In the genomic region with DNA sequence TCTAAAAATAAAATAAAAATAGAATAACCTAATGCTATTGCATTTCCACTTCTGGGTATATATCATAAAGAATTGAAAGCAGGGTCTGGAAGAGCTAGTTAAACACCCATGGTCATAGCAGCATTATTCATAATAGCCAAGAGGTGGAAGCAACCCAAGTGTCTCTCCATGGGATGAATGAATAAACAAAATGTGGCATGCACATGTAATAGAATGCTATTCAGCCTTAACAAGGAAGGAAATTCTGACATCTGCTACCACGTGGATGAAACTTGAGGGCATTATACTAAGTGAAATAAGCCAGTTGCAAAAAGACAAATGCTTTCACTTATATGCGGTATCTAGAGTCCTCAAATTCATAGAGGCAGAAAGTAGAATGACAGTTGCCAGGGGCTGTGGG, we compare ENCODE assay signal across 2 cellular contexts.
TF ChIP-seq lines count a peak whose summit lies in the region.

No MANE protein-coding gene starts in this region.

TF ChIP-seq in SK-N-SH treated with all-trans-retinoic acid at 6 μM for 48 hours, 23 proteins besides CTCF, POLR2A, EP300 and RAD21:
- TF ChIP-seq, protein P1, sequence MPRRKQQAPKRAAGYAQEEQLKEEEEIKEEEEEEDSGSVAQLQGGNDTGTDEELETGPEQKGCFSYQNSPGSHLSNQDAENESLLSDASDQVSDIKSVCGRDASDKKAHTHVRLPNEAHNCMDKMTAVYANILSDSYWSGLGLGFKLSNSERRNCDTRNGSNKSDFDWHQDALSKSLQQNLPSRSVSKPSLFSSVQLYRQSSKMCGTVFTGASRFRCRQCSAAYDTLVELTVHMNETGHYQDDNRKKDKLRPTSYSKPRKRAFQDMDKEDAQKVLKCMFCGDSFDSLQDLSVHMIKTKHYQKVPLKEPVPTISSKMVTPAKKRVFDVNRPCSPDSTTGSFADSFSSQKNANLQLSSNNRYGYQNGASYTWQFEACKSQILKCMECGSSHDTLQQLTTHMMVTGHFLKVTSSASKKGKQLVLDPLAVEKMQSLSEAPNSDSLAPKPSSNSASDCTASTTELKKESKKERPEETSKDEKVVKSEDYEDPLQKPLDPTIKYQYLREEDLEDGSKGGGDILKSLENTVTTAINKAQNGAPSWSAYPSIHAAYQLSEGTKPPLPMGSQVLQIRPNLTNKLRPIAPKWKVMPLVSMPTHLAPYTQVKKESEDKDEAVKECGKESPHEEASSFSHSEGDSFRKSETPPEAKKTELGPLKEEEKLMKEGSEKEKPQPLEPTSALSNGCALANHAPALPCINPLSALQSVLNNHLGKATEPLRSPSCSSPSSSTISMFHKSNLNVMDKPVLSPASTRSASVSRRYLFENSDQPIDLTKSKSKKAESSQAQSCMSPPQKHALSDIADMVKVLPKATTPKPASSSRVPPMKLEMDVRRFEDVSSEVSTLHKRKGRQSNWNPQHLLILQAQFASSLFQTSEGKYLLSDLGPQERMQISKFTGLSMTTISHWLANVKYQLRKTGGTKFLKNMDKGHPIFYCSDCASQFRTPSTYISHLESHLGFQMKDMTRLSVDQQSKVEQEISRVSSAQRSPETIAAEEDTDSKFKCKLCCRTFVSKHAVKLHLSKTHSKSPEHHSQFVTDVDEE (CRISPR knock-in tag; IDR thresholded peaks at IDR 0.05) = no peak
- TF ChIP-seq GLIS3 (CRISPR knock-in tag; IDR thresholded peaks at IDR 0.05) = no peak
- no peak for TF ChIP-seq ZFP3 (CRISPR knock-in tag; IDR thresholded peaks at IDR 0.05)
- TF ChIP-seq ZFP30 (CRISPR knock-in tag; IDR thresholded peaks at IDR 0.05) = no peak
- TF ChIP-seq, protein P2, sequence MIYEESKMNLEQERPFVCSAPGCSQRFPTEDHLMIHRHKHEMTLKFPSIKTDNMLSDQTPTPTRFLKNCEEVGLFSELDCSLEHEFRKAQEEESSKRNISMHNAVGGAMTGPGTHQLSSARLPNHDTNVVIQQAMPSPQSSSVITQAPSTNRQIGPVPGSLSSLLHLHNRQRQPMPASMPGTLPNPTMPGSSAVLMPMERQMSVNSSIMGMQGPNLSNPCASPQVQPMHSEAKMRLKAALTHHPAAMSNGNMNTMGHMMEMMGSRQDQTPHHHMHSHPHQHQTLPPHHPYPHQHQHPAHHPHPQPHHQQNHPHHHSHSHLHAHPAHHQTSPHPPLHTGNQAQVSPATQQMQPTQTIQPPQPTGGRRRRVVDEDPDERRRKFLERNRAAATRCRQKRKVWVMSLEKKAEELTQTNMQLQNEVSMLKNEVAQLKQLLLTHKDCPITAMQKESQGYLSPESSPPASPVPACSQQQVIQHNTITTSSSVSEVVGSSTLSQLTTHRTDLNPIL (CRISPR knock-in tag; IDR thresholded peaks at IDR 0.05; ENCODE audit: low read depth) = no peak
- TF ChIP-seq ZNF8 (CRISPR knock-in tag; IDR thresholded peaks at IDR 0.05) = no peak
- no peak for TF ChIP-seq BACH2 (CRISPR knock-in tag; IDR thresholded peaks at IDR 0.05; ENCODE audit: borderline replicate concordance)

TF ChIP-seq in SK-N-SH, 30 proteins besides CTCF, POLR2A, EP300 and RAD21 (continued from another document):
- TF ChIP-seq GABPA (IDR thresholded peaks at IDR 0.05; ENCODE audit: low read depth) (no peak), NRF1 (IDR thresholded peaks at IDR 0.05; ENCODE audit: low read depth, low read length) (no peak), CHD2 (IDR thresholded peaks at IDR 0.05; ENCODE audit: low read length, partially characterized antibody) (no peak), GATA2 (CRISPR knock-in tag; IDR thresholded peaks at IDR 0.05) (no peak), YY1 (IDR thresholded peaks at IDR 0.05; ENCODE audit: low read depth) (no peak), NFIC (IDR thresholded peaks at IDR 0.05; ENCODE audit: borderline replicate concordance) (no peak), TEAD4 (IDR thresholded peaks at IDR 0.05; ENCODE audit: borderline replicate concordance, insufficient read depth) (no peak), JUND (IDR thresholded peaks at IDR 0.05) (no peak), SIN3A (IDR thresholded peaks at IDR 0.05; ENCODE audit: borderline replicate concordance, low read depth, low read length) (no peak), MXI1 (IDR thresholded peaks at IDR 0.05; ENCODE audit: low read depth, low read length) (no peak), TCF12 (IDR thresholded peaks at IDR 0.05) (no peak), EZH2phosphoT487 (IDR thresholded peaks at IDR 0.05; ENCODE audit: borderline replicate concordance, low read depth) (no peak), FOXM1 (IDR thresholded peaks at IDR 0.05; ENCODE audit: low read depth) (no peak), RXRA (IDR thresholded peaks at IDR 0.05; ENCODE audit: borderline replicate concordance, low read depth) (no peak), ELF1 (IDR thresholded peaks at IDR 0.05) (no peak), FOXJ3 (CRISPR knock-in tag; IDR thresholded peaks at IDR 0.05) (no peak)
- TF ChIP-seq, protein P3, sequence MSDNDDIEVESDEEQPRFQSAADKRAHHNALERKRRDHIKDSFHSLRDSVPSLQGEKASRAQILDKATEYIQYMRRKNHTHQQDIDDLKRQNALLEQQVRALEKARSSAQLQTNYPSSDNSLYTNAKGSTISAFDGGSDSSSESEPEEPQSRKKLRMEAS (IDR thresholded peaks at IDR 0.05; ENCODE audit: low read depth) = no peak
- TF ChIP-seq, protein P4, sequence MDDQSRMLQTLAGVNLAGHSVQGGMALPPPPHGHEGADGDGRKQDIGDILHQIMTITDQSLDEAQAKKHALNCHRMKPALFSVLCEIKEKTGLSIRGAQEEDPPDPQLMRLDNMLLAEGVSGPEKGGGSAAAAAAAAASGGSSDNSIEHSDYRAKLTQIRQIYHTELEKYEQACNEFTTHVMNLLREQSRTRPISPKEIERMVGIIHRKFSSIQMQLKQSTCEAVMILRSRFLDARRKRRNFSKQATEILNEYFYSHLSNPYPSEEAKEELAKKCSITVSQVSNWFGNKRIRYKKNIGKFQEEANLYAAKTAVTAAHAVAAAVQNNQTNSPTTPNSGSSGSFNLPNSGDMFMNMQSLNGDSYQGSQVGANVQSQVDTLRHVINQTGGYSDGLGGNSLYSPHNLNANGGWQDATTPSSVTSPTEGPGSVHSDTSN (IDR thresholded peaks at IDR 0.05) = no peak
